8 cellular contexts compared by ENCODE assay signal in genomic region chr15:58447244-58448010, GRCh38.
DNase-seq lines count a peak whose midpoint lies in the region; ATAC-seq and TF ChIP-seq lines count a peak whose summit lies in the region.
"Had no signal": no experiment of that assay in that cellular context is flagged by ENCODE, and none has a peak within 500 bp of the region (broad histone marks: within the 10 kb centered on the region; RNA-seq: fewer than 3 reads in every experiment).

No MANE protein-coding gene starts in this region.

- H3K4me3 ChIP-seq in NB4 (ENCODE audit: low read depth, low read length) (no peak overlapping the region), cardiac fibroblast (replicated peaks in 1 of 2; ENCODE audit: low read depth in 2 of 2, low read length in 2 of 2) (no peak overlapping the region), skeletal muscle cell (ENCODE audit: low read depth, low read length) (no peak overlapping the region)

- DNase-seq in EL (peak; percentile 86), NB4 (ENCODE audit: low read depth) (peak; percentile 24), cardiac fibroblast (ENCODE audit: low read depth in 2 of 2) (peak; percentile 87 to 93), skeletal muscle cell (ENCODE audit: low read depth) (peak; percentile 90), cerebellar nuclear complex (lab: John Stamatoyannopoulos, UW) (no peak), GF-D8 (lab: John Stamatoyannopoulos, UW) (no peak)

- TF ChIP-seq POLR2A in NB4 (IDR thresholded peaks at IDR 0.05; ENCODE audit: extremely low read depth, insufficient read length), result no peak

- ATAC-seq in GM18520 (IDR thresholded peaks at IDR 0.05; ENCODE audit: unreplicated experiment), result no peak
- ATAC-seq: HCT116 had no signal

- no peak for TF ChIP-seq CTCF in NB4 (IDR thresholded peaks at IDR 0.05; ENCODE audit: low read depth, low read length)
- TF ChIP-seq CTCF in cardiac fibroblast (IDR thresholded peaks at IDR 0.05; ENCODE audit: low read depth, low read length), result no peak

Comparison
In these comparisons a context has a peak if more than half of its experiments do, and no peak if none do; other contexts are left out.
1. DNase-seq: peak in EL (single experiment), NB4 (single experiment), cardiac fibroblast (2 of 2) and skeletal muscle cell (single experiment); none in cerebellar nuclear complex (0 of 2) and GF-D8 (single experiment).